12 cellular contexts compared by ENCODE assay signal in genomic region chr15:29452881-29453731, GRCh38.
A peak's percentile ranks its signal among the peaks of the same experiment; 100 is the strongest.
DNase-seq lines count a peak whose midpoint lies in the region; ATAC-seq and TF ChIP-seq lines count a peak whose summit lies in the region.
"Had no signal": no experiment of that assay in that cellular context is flagged by ENCODE, and none has a peak within 500 bp of the region (broad histone marks: within the 10 kb centered on the region; RNA-seq: fewer than 3 reads in every experiment).

No MANE protein-coding gene starts in this region.

- peak overlapping the region; percentile 73 for H3K27ac Mint-ChIP-seq in neural crest cell (ENCODE audit: unreplicated experiment)

- no peak for TF ChIP-seq CTCF in neural crest cell (conservative IDR thresholded peaks at IDR 0.05)

- H3K36me3 Mint-ChIP-seq in neural crest cell (ENCODE audit: low read depth) = no peaks in the 10 kb centered on the region

- no peaks in the 10 kb centered on the region for H3K27me3 Mint-ChIP-seq in neural crest cell (ENCODE audit: low read depth)

- no peak for ATAC-seq in GM19463 (IDR thresholded peaks at IDR 0.05; ENCODE audit: unreplicated experiment)
- ATAC-seq: foreskin keratinocyte, mucosa of descending colon had no signal

- H3K4me1 Mint-ChIP-seq in neural crest cell = peaks cover 29% of the 10 kb centered on the region

- H3K4me3 Mint-ChIP-seq in neural crest cell = no peak overlapping the region

- DNase-seq in Daoy (ENCODE audit: low read depth) (peak; percentile 40), Kasumi-1 (lab: John Stamatoyannopoulos, UW) (peak; percentile 70 to 79), astrocyte of the hippocampus (ENCODE audit: low read depth, low spot score) (peak; percentile 8), neural crest cell (ENCODE audit: low read depth, low spot score) (peak; percentile 3), NCI-H82 (lab: John Stamatoyannopoulos, UW) (no peak), putamen (ENCODE audit: low spot score) (no peak)
- DNase-seq: activated CD8-positive, alpha-beta memory T cell treated with anti-CD3 and anti-CD28 coated beads, Interleukin-2, amount 50 U/mL, for 4 hours; activated naive CD4-positive, alpha-beta T cell treated with anti-CD3 and anti-CD28 coated beads, Interleukin-2, amount 50 U/mL, for 16 hours; caudate nucleus; foreskin keratinocyte; mucosa of descending colon had no signal

- H3K9me3 Mint-ChIP-seq in neural crest cell = no peaks in the 10 kb centered on the region

Comparison
In these comparisons a context has a peak if more than half of its experiments do, and no peak if none do; other contexts are left out.
1. DNase-seq: peak in Daoy (single experiment), Kasumi-1 (2 of 2), astrocyte of the hippocampus (single experiment) and neural crest cell (single experiment); none in NCI-H82 (single experiment) and putamen (single experiment).